9 cellular contexts compared by ENCODE assay signal in the genomic region with DNA sequence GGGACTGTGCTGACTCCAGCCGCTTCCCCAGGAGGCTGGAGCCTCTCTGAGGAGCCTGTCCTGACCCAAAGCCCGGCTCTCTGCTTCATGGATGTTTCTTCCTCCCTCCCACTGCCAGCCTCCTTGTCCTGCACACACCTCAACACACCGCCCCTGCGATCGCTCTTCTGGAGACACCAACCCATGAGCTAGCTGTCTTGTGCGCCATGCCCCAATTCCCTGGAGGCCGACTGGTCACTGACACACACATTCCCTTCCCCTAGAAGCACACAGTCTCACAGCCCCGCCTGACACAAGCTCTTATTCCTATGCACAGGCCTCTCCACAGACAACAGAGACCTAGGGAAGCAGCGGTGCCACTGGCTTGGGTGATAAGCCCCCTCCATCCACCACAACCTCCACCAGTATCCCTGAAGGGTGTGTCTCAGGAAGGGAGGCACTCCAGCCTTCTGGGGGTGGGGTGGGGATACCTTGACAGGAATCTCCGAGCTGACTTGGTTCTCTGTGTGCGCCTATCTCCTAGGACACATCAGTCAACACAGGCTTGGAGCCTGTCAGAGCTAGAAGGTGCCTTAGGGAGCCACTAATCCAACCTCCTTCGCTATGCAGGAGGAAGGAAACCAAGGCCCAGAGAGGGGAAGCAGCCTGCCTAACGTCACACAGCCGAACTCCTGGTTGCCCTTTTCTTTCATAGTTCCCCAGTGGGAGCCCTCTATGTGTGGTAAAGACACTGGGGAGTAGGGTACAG. TPM values are rescaled to one million over a fixed set of nuclear protein-coding genes. Genes with fewer than 3 reads are reported as not detected.
DNase-seq lines count a peak whose midpoint lies in the region; TF ChIP-seq lines count a peak whose summit lies in the region.
"Had no signal": no experiment of that assay in that cellular context is flagged by ENCODE, and none has a peak within 500 bp of the region (broad histone marks: within the 10 kb centered on the region; RNA-seq: fewer than 3 reads in every experiment).

No MANE protein-coding gene starts in this region.

- H3K4me3 ChIP-seq in brain microvascular endothelial cell (ENCODE audit: low read depth, low read length) (no peak overlapping the region), stomach smooth muscle (ENCODE audit: low read length in 2 of 2) (peak overlapping the region; percentile 18 to 62)

- H3K27ac ChIP-seq in brain microvascular endothelial cell, result no peak overlapping the region
- peak overlapping the region; percentile 78 for H3K27ac ChIP-seq in layer of hippocampus (ENCODE audit: low read depth, low read length)
- H3K27ac ChIP-seq in stomach smooth muscle (ENCODE audit: low read length), result peak overlapping the region; percentile 94

- TF ChIP-seq CTCF in HFFc6 (IDR thresholded peaks at IDR 0.05) (no peak), brain microvascular endothelial cell (IDR thresholded peaks at IDR 0.05; ENCODE audit: low read depth, low read length, missing control alignments) (no peak)

- in situ Hi-C loops in brain microvascular endothelial cell (cut with HindIII; ENCODE audit: low pct_ligation_motif_present, low sequenced_read_pairs), result loop anchor here (25.0 kb wide), 1 partner anchor 161 kb away; no protein-coding TSS in a partner anchor

- no peaks in the 10 kb centered on the region for H3K9me3 ChIP-seq in stomach smooth muscle (ENCODE audit: control insufficient read depth in 2 of 2, low read length in 2 of 2)

- no peaks in the 10 kb centered on the region for H3K9me3 Mint-ChIP-seq in HFFc6

- DNase-seq in HFFc6 (no peak), brain microvascular endothelial cell (peak; percentile 54), activated gamma-delta T cell (lab: John Stamatoyannopoulos, UW) (no peak), HK-2 (ENCODE audit: unreplicated experiment) (no peak), NCI-H748 (lab: John Stamatoyannopoulos, UW; ENCODE audit: unreplicated experiment) (no peak)
- no peak for DNase-seq in NK-92 treated with Interleukin-12 subunit alpha and Interleukin-12 subunit beta, amount 100 ng/mL, for 24 hours (lab: John Stamatoyannopoulos, UW)
- DNase-seq: NCI-H146 had no signal

- peak overlapping the region; percentile 72 for H3K27ac Mint-ChIP-seq in HFFc6

- no peak overlapping the region; the same call in 1 of the 2 replicates for H3K4me3 Mint-ChIP-seq in HFFc6

- H3K27me3 ChIP-seq in brain microvascular endothelial cell (replicated peaks) (no peaks in the 10 kb centered on the region), layer of hippocampus (ENCODE audit: control insufficient read depth, insufficient read depth, low read length) (no peaks in the 10 kb centered on the region), stomach smooth muscle (ENCODE audit: control insufficient read depth in 1 of 2, insufficient read depth in 2 of 2, low read length in 2 of 2) (no peaks in the 10 kb centered on the region)

- peaks cover 4% of the 10 kb centered on the region for H3K27me3 Mint-ChIP-seq in HFFc6 (ENCODE audit: insufficient read depth)

- H3K4me1 Mint-ChIP-seq in HFFc6 (ENCODE audit: low read depth), result peaks cover 79% of the 10 kb centered on the region

- peaks cover 97% of the 10 kb centered on the region for H3K4me1 ChIP-seq in stomach smooth muscle (ENCODE audit: control insufficient read depth, insufficient read depth, low read length)

- H3K36me3 Mint-ChIP-seq in HFFc6 (ENCODE audit: low read depth), result no peaks in the 10 kb centered on the region

- H3K9ac ChIP-seq in stomach smooth muscle (ENCODE audit: low read length in 2 of 2), result peak overlapping the region; percentile 47 to 68

- H3K36me3 ChIP-seq in brain microvascular endothelial cell (replicated peaks) (no peaks in the 10 kb centered on the region), stomach smooth muscle (ENCODE audit: control insufficient read depth in 2 of 2, insufficient read depth in 2 of 2, low read length in 2 of 2) (peaks cover 0 to 2% of the 10 kb centered on the region in 2 donors)

RNA-seq across cellular contexts. Expression of gene AHDC1, which starts 31.1 kb away (rescaled TPM):
- total RNA-seq in HFFc6 (2021; fragmentation: NEBNext Ultra II Directional; extraction: Animal tissue kit (Norgen Biotek cat#: 25700)), result 10 to 100 TPM; 30.7 to 53.2 (median 34.7) TPM
